In the genomic region with DNA sequence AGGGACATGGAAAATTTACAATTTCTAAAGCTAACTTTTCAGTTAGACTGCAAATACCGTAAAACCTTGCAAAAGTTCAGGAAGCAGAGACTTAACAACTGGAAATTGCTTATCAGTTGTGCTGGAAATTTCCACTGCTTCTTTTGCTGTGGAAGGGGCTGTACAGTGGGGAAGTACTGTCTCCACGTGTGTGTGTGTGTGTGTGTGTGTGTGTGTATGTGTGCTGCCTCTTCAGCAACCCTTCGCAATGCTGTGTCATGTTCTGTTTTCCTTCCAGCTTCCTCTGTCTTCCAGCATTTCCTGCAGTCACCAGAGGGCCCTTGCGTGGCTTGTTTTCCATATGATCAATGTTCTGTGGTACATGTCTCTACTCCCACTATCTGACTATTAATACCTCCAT, we compare ENCODE assay signal across 17 cellular contexts.
A peak's percentile ranks its signal among the peaks of the same experiment; 100 is the strongest.
DNase-seq lines count a peak whose midpoint lies in the region; FAIRE-seq and TF ChIP-seq lines count a peak whose summit lies in the region.
"Had no signal": no experiment of that assay in that cellular context is flagged by ENCODE, and none has a peak within 500 bp of the region (broad histone marks: within the 10 kb centered on the region; RNA-seq: fewer than 3 reads in every experiment).

No MANE protein-coding gene starts in this region.

- no peak for TF ChIP-seq POLR2A in NB4 (IDR thresholded peaks at IDR 0.05; ENCODE audit: extremely low read depth, insufficient read length)

- H4K8ac ChIP-seq in mesenchymal stem cell (ENCODE audit: low read length), result no peak overlapping the region

- in situ Hi-C loops in G401 (cut with HindIII; ENCODE audit: low sequenced_read_pairs), result no loop called here

- no peak for FAIRE-seq in frontal cortex (lab: Jason Lieb, UNC)
- FAIRE-seq: endothelial cell of umbilical vein, small intestine had no signal

- H3K27ac ChIP-seq in BLaER1, result peak overlapping the region; percentile 55
- H3K27ac ChIP-seq in mesenchymal stem cell (ENCODE audit: low read length, poor library complexity, severe bottlenecking), result no peak overlapping the region
- H3K27ac ChIP-seq: body of pancreas, tibial artery had no signal

- no peaks in the 10 kb centered on the region for H3K79me1 ChIP-seq in mesenchymal stem cell (replicated peaks; ENCODE audit: low read length, poor library complexity, severe bottlenecking)

- TF ChIP-seq CTCF in NB4 (IDR thresholded peaks at IDR 0.05; ENCODE audit: low read depth, low read length), result no peak
- no peak for TF ChIP-seq CTCF in choroid plexus epithelial cell (conservative IDR thresholded peaks at IDR 0.05; ENCODE audit: low read depth, low read length)

- H3K27me3 ChIP-seq in BLaER1 (no peaks in the 10 kb centered on the region), mesenchymal stem cell (ENCODE audit: control insufficient read depth in 1 of 2, insufficient read depth in 1 of 2, low read length in 2 of 2) (no peaks in the 10 kb centered on the region)
- H3K27me3 ChIP-seq: body of pancreas, tibial artery had no signal

- no peak overlapping the region for H2BK5ac ChIP-seq in mesenchymal stem cell (ENCODE audit: low read depth, low read length, poor library complexity, severe bottlenecking)

- H3K4me3 ChIP-seq in BLaER1 (no peak overlapping the region), NB4 (ENCODE audit: low read depth, low read length) (no peak overlapping the region), choroid plexus epithelial cell (ENCODE audit: low read depth, low read length) (no peak overlapping the region), mesenchymal stem cell (ENCODE audit: insufficient read depth in 1 of 2, low read depth in 1 of 2, low read length in 2 of 2) (no peak overlapping the region)
- H3K4me3 ChIP-seq: body of pancreas, tibial artery had no signal

- H2BK120ac ChIP-seq in mesenchymal stem cell (ENCODE audit: low read depth, low read length), result no peak overlapping the region

- DNase-seq in NB4 (ENCODE audit: low read depth) (peak; percentile 43), choroid plexus epithelial cell (ENCODE audit: low read depth) (peak; percentile 74), mesenchymal stem cell (peak; percentile 82), posterior vena cava (ENCODE audit: low spot score) (no peak), superior temporal gyrus (ENCODE audit: extremely low spot score) (no peak), frontal cortex (ENCODE audit: low spot score in 2 of 2) (no peak), G401 (ENCODE audit: low spot score) (no peak)
- DNase-seq: activated CD4-positive, alpha-beta T cell treated with anti-CD3 and anti-CD28 coated beads for 1 hour; activated T-cell treated with anti-CD3 and anti-CD28 coated beads, Interleukin-2, amount 50 U/mL, for 24 hours; DMS79; NCI-H446; SIG-M5; small intestine had no signal

- peak overlapping the region; percentile 86 for H3K4me2 ChIP-seq in BLaER1
- H3K4me2 ChIP-seq in mesenchymal stem cell (ENCODE audit: low read length, poor library complexity, severe bottlenecking), result no peak overlapping the region

- H4K20me1 ChIP-seq in BLaER1, result no peaks in the 10 kb centered on the region

- no peak overlapping the region for H3K14ac ChIP-seq in mesenchymal stem cell (ENCODE audit: low read length in 2 of 2)

- peaks cover 6% of the 10 kb centered on the region; the same call in 1 of the 2 replicates for H3K9me3 ChIP-seq in BLaER1
- H3K9me3 ChIP-seq in mesenchymal stem cell (ENCODE audit: control insufficient read depth, low read length), result no peaks in the 10 kb centered on the region
- H3K9me3 ChIP-seq: body of pancreas, tibial artery had no signal

- no peak overlapping the region for H2BK15ac ChIP-seq in mesenchymal stem cell (ENCODE audit: low read depth, poor library complexity, severe bottlenecking)

- H3K9ac ChIP-seq in BLaER1 (no peak overlapping the region), mesenchymal stem cell (ENCODE audit: low read length) (peak overlapping the region; percentile 6)

- intact Hi-C loops in posterior vena cava (cut with DNase I), result no loop called here

- no peak overlapping the region for H3K18ac ChIP-seq in mesenchymal stem cell (ENCODE audit: low read depth in 1 of 2, low read length in 2 of 2)

- no peak overlapping the region for H4K91ac ChIP-seq in mesenchymal stem cell (ENCODE audit: low read length)

- H3K23ac ChIP-seq in mesenchymal stem cell (ENCODE audit: low read length in 2 of 2), result no peak overlapping the region

- H2AK5ac ChIP-seq in mesenchymal stem cell (ENCODE audit: low read length, severe bottlenecking), result no peak overlapping the region

- WGBS in mesenchymal stem cell, result 26% methylated on average over 3 of the region's 4 CpGs

- H3K4ac ChIP-seq in mesenchymal stem cell (ENCODE audit: low read depth in 1 of 2, low read length in 2 of 2), result no peak overlapping the region

- H2AFZ ChIP-seq in mesenchymal stem cell (ENCODE audit: low read depth, low read length), result no peak overlapping the region

- H3K36me3 ChIP-seq in BLaER1 (no peaks in the 10 kb centered on the region), mesenchymal stem cell (ENCODE audit: control insufficient read depth in 1 of 2, insufficient read depth in 2 of 2, low read depth in 1 of 2, low read length in 2 of 2) (no peaks in the 10 kb centered on the region)
- H3K36me3 ChIP-seq: tibial artery had no signal

- peaks cover 86% of the 10 kb centered on the region for H3K4me1 ChIP-seq in BLaER1
- peaks cover 2% of the 10 kb centered on the region for H3K4me1 ChIP-seq in mesenchymal stem cell (ENCODE audit: control insufficient read depth, insufficient read depth, low read depth, low read length)
- H3K4me1 ChIP-seq: body of pancreas had no signal

- H2BK12ac ChIP-seq in mesenchymal stem cell (ENCODE audit: low read length in 2 of 2), result no peak overlapping the region

Comparison
In these comparisons a context has a peak if more than half of its experiments do, and no peak if none do; other contexts are left out.
1. DNase-seq: peak in NB4 (single experiment), choroid plexus epithelial cell (single experiment) and mesenchymal stem cell (single experiment); none in posterior vena cava (single experiment), superior temporal gyrus (single experiment), frontal cortex (0 of 2) and G401 (single experiment).